In the genomic region with DNA sequence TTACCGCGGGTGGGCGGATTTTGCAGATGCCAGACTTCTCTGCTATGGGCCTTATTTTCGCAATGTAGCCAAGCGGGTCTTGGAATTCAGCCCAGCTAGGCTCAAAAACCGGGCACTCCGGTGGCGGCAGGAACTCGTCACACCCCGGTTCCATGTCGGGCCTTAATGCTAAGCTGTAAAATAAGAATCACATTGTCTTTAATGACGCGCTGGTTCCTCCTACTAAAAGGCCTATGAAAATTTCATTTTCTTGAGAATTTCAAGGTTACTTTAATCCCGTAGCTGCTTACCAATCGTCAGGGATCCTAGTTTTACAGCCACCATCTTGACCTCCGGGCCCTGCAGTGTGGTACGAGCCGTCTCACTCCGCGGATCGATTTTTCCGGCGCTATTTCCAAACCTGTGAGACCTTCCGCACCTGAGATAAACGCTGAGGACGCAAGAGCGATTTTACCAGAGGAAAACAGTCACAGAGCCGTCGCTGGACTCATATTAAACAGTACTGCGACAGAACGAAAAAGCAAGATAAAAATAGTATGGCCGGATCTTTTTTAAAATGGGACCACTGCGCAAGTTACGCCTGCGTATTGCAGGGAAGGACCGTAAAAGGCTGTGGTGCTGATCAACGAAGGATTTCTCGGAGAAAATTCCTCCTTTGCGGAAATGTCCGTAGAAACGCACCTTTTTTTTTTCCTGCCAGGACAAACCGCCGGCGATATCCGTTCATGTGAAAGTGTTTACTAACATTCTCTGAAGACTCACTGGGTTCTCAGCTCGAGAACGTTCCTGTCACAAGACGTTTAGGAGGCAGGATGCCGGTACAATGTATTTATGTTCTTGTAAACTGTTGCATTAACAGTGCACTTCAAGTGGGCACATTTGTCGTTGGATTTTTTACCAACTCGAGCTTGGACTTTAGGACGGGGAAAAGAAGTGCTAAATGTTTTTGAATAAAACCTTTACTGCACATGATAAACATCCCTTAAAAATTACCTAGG, we compare ENCODE assay signal across 8 cellular contexts. TPM values are rescaled to one million over a fixed set of nuclear protein-coding genes. Genes with fewer than 3 reads are reported as not detected.
DNase-seq lines count a peak whose midpoint lies in the region; ATAC-seq lines count a peak whose summit lies in the region.

A gene (minus strand): TSS at position 346 of the 998 bp plus-strand sequence. CDS start 192 bp downstream, at position 154.

- H3K4me3 ChIP-seq in mesodermal cell (ENCODE audit: extremely low read depth, insufficient read depth, low read length, poor library complexity, severe bottlenecking) (peak within 1 kb of the TSS; percentile 57), urinary bladder (ENCODE audit: low read depth, low read length) (peak within 1 kb of the TSS; percentile 64)

- H3K4me1 ChIP-seq in mesodermal cell (ENCODE audit: control insufficient read depth, insufficient read depth, low read length, poor library complexity, severe bottlenecking) (no peaks in the 10 kb centered on the region), urinary bladder (ENCODE audit: insufficient read depth) (no peaks in the 10 kb centered on the region)

- no peak for ATAC-seq in GM19023 (IDR thresholded peaks at IDR 0.05; ENCODE audit: unreplicated experiment)

- H3K27ac ChIP-seq in mesodermal cell (ENCODE audit: low read depth, low read length, severe bottlenecking) (peak within 1 kb of the TSS; percentile 92), urinary bladder (ENCODE audit: low read depth) (peak within 1 kb of the TSS; percentile 87)

- no peaks in the 10 kb centered on the region for H3K9me3 ChIP-seq in mesodermal cell (ENCODE audit: control insufficient read depth, low read length)

- DNase-seq in activated T-cell treated with anti-CD3 and anti-CD28 coated beads for 4 hours = peak; percentile 38
- DNase-seq in activated T-cell treated with anti-CD3 and anti-CD28 coated beads, Interleukin-2, amount 50 U/mL, for 48 hours = no peak
- peak; percentile 68 for DNase-seq in NCI-H526 treated with DMSO at 0.1 percent for 48 hours (lab: John Stamatoyannopoulos, UW)
- DNase-seq in anterior cingulate cortex (lab: John Stamatoyannopoulos, UW) = peak in 31 of 58 donors; percentile 1 to 65 (median 29)
- DNase-seq in AG08395 (ENCODE audit: low spot score) = no peak

- 0% methylated on average over 27 to 32 of the region's 52 CpGs for WGBS in mesodermal cell (ENCODE audit: insufficient coverage in 2 of 2), 2 experiments
- WGBS in urinary bladder = under 1% methylated on average over 52 of the region's 52 CpGs

- H3K36me3 ChIP-seq in mesodermal cell (ENCODE audit: control insufficient read depth, insufficient read depth, low read length) (peaks cover 31% of the 10 kb centered on the region), urinary bladder (ENCODE audit: insufficient read depth) (peaks cover 5% of the 10 kb centered on the region)

RNA-seq across cellular contexts. Expression of the gene that starts here (rescaled TPM):
- 27.4 TPM for polyA plus RNA-seq in mesodermal cell (2013, experiment 1 of 2)
- 23.6 TPM for polyA plus RNA-seq in mesodermal cell (2013, experiment 2 of 2)
- total RNA-seq in urinary bladder = not detected
- 34.5 TPM for polyA plus RNA-seq in urinary bladder

Comparison
In these comparisons a context has a peak if more than half of its experiments do, and no peak if none do; other contexts are left out.
1. DNase-seq: peak in activated T-cell treated with anti-CD3 and anti-CD28 coated beads for 4 hours (single experiment), NCI-H526 treated with DMSO at 0.1 percent for 48 hours (single experiment) and anterior cingulate cortex (31 of 58); none in activated T-cell treated with anti-CD3 and anti-CD28 coated beads, Interleukin-2, amount 50 U/mL, for 48 hours (0 of 2) and AG08395 (single experiment).